8 cellular contexts compared by ENCODE assay signal in genomic region chr5:177491429-177491945, GRCh38. TPM values are rescaled to one million over a fixed set of nuclear protein-coding genes. Genes with fewer than 3 reads are reported as not detected.
DNase-seq lines count a peak whose midpoint lies in the region; ATAC-seq and TF ChIP-seq lines count a peak whose summit lies in the region.

No MANE protein-coding gene starts in this region.

- H3K9me3 Mint-ChIP-seq in nephron, result no peaks in the 10 kb centered on the region

- peaks cover 40% of the 10 kb centered on the region for H3K4me1 Mint-ChIP-seq in nephron

- H3K27me3 ChIP-seq in breast epithelium, result no peaks in the 10 kb centered on the region

- peak overlapping the region; percentile 21 to 68 for H3K27ac ChIP-seq in breast epithelium

- H3K36me3 ChIP-seq in breast epithelium, result no peaks in the 10 kb centered on the region

- peaks cover 0 to 14% of the 10 kb centered on the region in 2 donors for H3K4me1 ChIP-seq in breast epithelium

- no peak for TF ChIP-seq POLR2A in breast epithelium (IDR thresholded peaks at IDR 0.05)

- intact Hi-C loops in breast epithelium (cut with DNase I; ENCODE audit: low total_unique reads), result no loop called here

- DNase-seq in DMS53 (lab: John Stamatoyannopoulos, UW) (peak; percentile 45), DMS53 treated with DMSO at 0.1 percent for 48 hours (lab: John Stamatoyannopoulos, UW; ENCODE audit: unreplicated experiment) (no peak), NCI-H1694 (lab: John Stamatoyannopoulos, UW) (peak; percentile 68), breast epithelium (ENCODE audit: low spot score in 2 of 2) (no peak), NCI-H345 treated with DMSO at 0.1 percent for 48 hours (lab: John Stamatoyannopoulos, UW; ENCODE audit: unreplicated experiment) (no peak)
- DNase-seq in effector CD4-positive, alpha-beta T cell, result no peak

- peak overlapping the region in 1 of 3 donors; percentile 3 for H3K4me3 ChIP-seq in breast epithelium

- no peaks in the 10 kb centered on the region for H3K27me3 Mint-ChIP-seq in nephron (ENCODE audit: low read depth)

- H3K4me3 Mint-ChIP-seq in nephron, result peak overlapping the region in 1 of 3 experiments; percentile 46

- H3K27ac Mint-ChIP-seq in nephron, result peak overlapping the region in 2 of 3 experiments; percentile 53 to 80

- no peaks in the 10 kb centered on the region for H3K9me3 ChIP-seq in breast epithelium

- no peak for ATAC-seq in HG02970 (IDR thresholded peaks at IDR 0.05; ENCODE audit: low FRiP score, unreplicated experiment)

- H3K36me3 Mint-ChIP-seq in nephron (ENCODE audit: low read depth), result peaks cover 32% of the 10 kb centered on the region

- TF ChIP-seq CTCF in breast epithelium (IDR thresholded peaks at IDR 0.05) (peak; percentile 41 to 60 (median 51)), nephron (IDR thresholded peaks at IDR 0.05; ENCODE audit: unreplicated experiment in 3 of 3) (peak; percentile 94 to 96 (median 95))

RNA-seq across cellular contexts. Expression of gene PDLIM7, which starts 5.9 kb away (rescaled TPM):
- 10 to 100 TPM; 17.1 to 61.9 (median 42.6) TPM for total RNA-seq in breast epithelium

RNA-seq across cellular contexts. Expression of gene DBN1, which starts 18.1 kb away (rescaled TPM):
- 10 to 100 TPM; 30.7 to 94.6 (median 61.3) TPM for total RNA-seq in breast epithelium

RNA-seq across cellular contexts. Expression of gene DOK3, which starts 18.1 kb away (rescaled TPM):
- total RNA-seq in breast epithelium, result 1 to 10 TPM; 1.6 to 7.2 (median 6.6) TPM

RNA-seq across cellular contexts. Expression of gene DDX41, which starts 25.3 kb away (rescaled TPM):
- total RNA-seq in breast epithelium, result 100 to 1,000 TPM in 2 of 3 donors, 10 to 100 TPM in 1; 76.0 to 110 (median 103) TPM

RNA-seq across cellular contexts. Expression of gene PRR7, which starts 44.9 kb away (rescaled TPM):
- total RNA-seq in breast epithelium, result 1 to 10 TPM in 2 of 3 donors, under 1 TPM in 1; 0.48 to 2.0 (median 1.3) TPM

Comparison
In these comparisons a context has a peak if more than half of its experiments do, and no peak if none do; other contexts are left out.
1. DNase-seq: peak in DMS53 (single experiment) and NCI-H1694 (single experiment); none in DMS53 treated with DMSO at 0.1 percent for 48 hours (single experiment), breast epithelium (0 of 2), NCI-H345 treated with DMSO at 0.1 percent for 48 hours (single experiment) and effector CD4-positive, alpha-beta T cell (single experiment).